ENCODE assay signal across 16 cellular contexts in genomic region chr10:58438986-58439385, GRCh38. TPM values are rescaled to one million over a fixed set of nuclear protein-coding genes. Genes with fewer than 3 reads are reported as not detected.
DNase-seq lines count a peak whose midpoint lies in the region; TF ChIP-seq lines count a peak whose summit lies in the region.
"Had no signal": no experiment of that assay in that cellular context is flagged by ENCODE, and none has a peak within 500 bp of the region (broad histone marks: within the 10 kb centered on the region; RNA-seq: fewer than 3 reads in every experiment).

No MANE protein-coding gene starts in this region.

- H3K27me3 ChIP-seq in ACC112 (ENCODE audit: insufficient read depth, low read length): no peaks in the 10 kb centered on the region
- H3K27me3 ChIP-seq in adipocyte (replicated peaks; ENCODE audit: control insufficient read depth, insufficient read depth, low read length): no peaks in the 10 kb centered on the region
- no peaks in the 10 kb centered on the region for H3K27me3 ChIP-seq in osteoblast (ENCODE audit: insufficient read depth, low read length)
- no peaks in the 10 kb centered on the region for H3K27me3 ChIP-seq in colonic mucosa
- H3K27me3 ChIP-seq: SJCRH30 had no signal

- DNase-seq in adipocyte (ENCODE audit: low read depth) (no peak), epithelial cell of prostate (ENCODE audit: low read depth, low spot score) (no peak), osteoblast (ENCODE audit: insufficient read length, low spot score, missing footprints) (no peak), COLO668 (lab: John Stamatoyannopoulos, UW; ENCODE audit: unreplicated experiment) (no peak), NCI-H510A (lab: John Stamatoyannopoulos, UW) (no peak), NCI-H2029 (lab: John Stamatoyannopoulos, UW) (no peak), colonic mucosa (no peak)
- DNase-seq: COR-L47, GDM1, KBM-7, NCI-H1694 treated with DMSO at 0.1 percent for 48 hours, NCI-H2107, NCI-H524 treated with DMSO at 0.1 percent for 48 hours, SJCRH30 had no signal

- peak overlapping the region; percentile 59 for H3K4me2 ChIP-seq in osteoblast (ENCODE audit: insufficient read depth, low read length)

- H2AFZ ChIP-seq in ACC112 (ENCODE audit: low read length, unreplicated experiment) (peak overlapping the region; percentile 71), osteoblast (ENCODE audit: low read length) (no peak overlapping the region)

- intact Hi-C loops in colonic mucosa (cut with DNase I): no loop called here

- H3K4me1 ChIP-seq in ACC112 (ENCODE audit: control insufficient read depth, insufficient read depth, low read length, unreplicated experiment): peaks cover 45% of the 10 kb centered on the region
- H3K4me1 ChIP-seq in adipocyte (ENCODE audit: control insufficient read depth, insufficient read depth, low read length): peaks cover 35% of the 10 kb centered on the region
- H3K4me1 ChIP-seq in osteoblast (ENCODE audit: insufficient read depth, low read length): peaks cover 48% of the 10 kb centered on the region
- H3K4me1 ChIP-seq in colonic mucosa: no peaks in the 10 kb centered on the region

- no peak for TF ChIP-seq CTCF in osteoblast (IDR thresholded peaks at IDR 0.05; ENCODE audit: extremely low read depth, low read depth, low read length)
- TF ChIP-seq CTCF in colonic mucosa (IDR thresholded peaks at IDR 0.05): no peak

- H3K79me2 ChIP-seq in ACC112 (ENCODE audit: control insufficient read depth, insufficient read depth, low read length, unreplicated experiment) (no peaks in the 10 kb centered on the region), osteoblast (ENCODE audit: insufficient read depth, low read length) (no peaks in the 10 kb centered on the region)

- H3K9me3 ChIP-seq in adipocyte (ENCODE audit: control insufficient read depth, low read length) (peaks cover 5% of the 10 kb centered on the region), osteoblast (ENCODE audit: low read depth, low read length) (peaks cover 3% of the 10 kb centered on the region), colonic mucosa (no peaks in the 10 kb centered on the region)
- H3K9me3 ChIP-seq: SJCRH30 had no signal

- H3K36me3 ChIP-seq in ACC112 (ENCODE audit: insufficient read depth, low read length) (0 out of 2 replicates have a peak, but pooled peaks cover 3% of the 10 kb centered on the region), adipocyte (ENCODE audit: control insufficient read depth, insufficient read depth, low read length, severe bottlenecking) (no peaks in the 10 kb centered on the region), osteoblast (ENCODE audit: insufficient read depth, low read length) (no peaks in the 10 kb centered on the region), colonic mucosa (no peaks in the 10 kb centered on the region)
- H3K36me3 ChIP-seq: SJCRH30 had no signal

- H3K9ac ChIP-seq in adipocyte (ENCODE audit: low read length): peak overlapping the region; percentile 69
- H3K9ac ChIP-seq in colonic mucosa (ENCODE audit: low read depth in 2 of 2, low read length in 2 of 2): no peak overlapping the region

- H3K4me3 ChIP-seq in ACC112 (ENCODE audit: low read depth, low read length): peak overlapping the region; percentile 28
- H3K4me3 ChIP-seq in adipocyte (ENCODE audit: low read length): peak overlapping the region; percentile 61
- H3K4me3 ChIP-seq in osteoblast (ENCODE audit: insufficient read depth, low read length): no peak overlapping the region
- H3K4me3 ChIP-seq in colonic mucosa: no peak overlapping the region
- H3K4me3 ChIP-seq: SJCRH30 had no signal

- no peaks in the 10 kb centered on the region for H4K20me1 ChIP-seq in osteoblast (ENCODE audit: insufficient read depth, low read length)

- H3K27ac ChIP-seq in ACC112 (ENCODE audit: low read depth, low read length): peak overlapping the region; percentile 72
- H3K27ac ChIP-seq in epithelial cell of prostate: peak overlapping the region; percentile 80
- H3K27ac ChIP-seq in osteoblast (ENCODE audit: low read depth, low read length): peak overlapping the region; percentile 58
- H3K27ac ChIP-seq in colonic mucosa: no peak overlapping the region
- H3K27ac ChIP-seq: 22Rv1, SJCRH30 had no signal

RNA-seq across cellular contexts. Expression of gene TFAM, which starts 53.8 kb away (rescaled TPM):
- 18.8 and 19.7 TPM in 2 replicates for total RNA-seq in osteoblast
- 10 to 100 TPM; 52.6 to 63.1 TPM for total RNA-seq in colonic mucosa

Comparison
In these comparisons a context has a peak if more than half of its experiments do, and no peak if none do; other contexts are left out.
1. H3K4me3 ChIP-seq: peak in ACC112 (single experiment) and adipocyte (single experiment); none in osteoblast (single experiment) and colonic mucosa (single experiment).